Comparison of ENCODE assay signal across 11 cellular contexts in genomic region chr20:49595811-49596545, GRCh38. TPM values are rescaled to one million over a fixed set of nuclear protein-coding genes. Genes with fewer than 3 reads are reported as not detected.
A peak's percentile ranks its signal among the peaks of the same experiment; 100 is the strongest.
DNase-seq lines count a peak whose midpoint lies in the region; ATAC-seq and TF ChIP-seq lines count a peak whose summit lies in the region.
"Had no signal": no experiment of that assay in that cellular context is flagged by ENCODE, and none has a peak within 500 bp of the region (broad histone marks: within the 10 kb centered on the region; RNA-seq: fewer than 3 reads in every experiment).

No MANE protein-coding gene starts in this region.

- CTCF ChIA-PET in CD8-positive, alpha-beta memory T cell (lab: Charles Lee) = interaction anchor here (1.1 to 1.5 kb wide), 5 partner anchors 13 to 293 kb away, joined by 3 to 4 read pairs (median 3); no protein-coding TSS in a partner anchor

- H3K27ac ChIP-seq in CD8-positive, alpha-beta memory T cell (ENCODE audit: low read depth, low read length) = no peak overlapping the region

- H3K4me3 Mint-ChIP-seq in CD8-positive, alpha-beta memory T cell = peak overlapping the region in 6 of 7 donors; percentile 24 to 86 (median 62)
- H3K4me3 Mint-ChIP-seq in T-helper 2 cell treated with Interferon-gamma antibody and Interleukin-4, amounts not matched to agents 5 μg/mL and 100 μg/mL, for 36 hours = peak overlapping the region; percentile 85
- H3K4me3 Mint-ChIP-seq in glutamatergic neuron (ENCODE audit: unreplicated experiment) = no peak overlapping the region

- DNase-seq in CD8-positive, alpha-beta memory T cell = peak in 2 of 5 donors; percentile 12 to 54
- peak; percentile 92 for DNase-seq in T-helper 2 cell treated with Interferon-gamma antibody and Interleukin-4, amounts not matched to agents 5 μg/mL and 100 μg/mL, for 36 hours (ENCODE audit: low spot score)
- peak; percentile 78 for DNase-seq in choroid plexus epithelial cell (ENCODE audit: low read depth)
- DNase-seq in stimulated activated CD4-positive, alpha-beta T cell treated with anti-CD3 and anti-CD28 coated beads, Interleukin-15, amount 100 ng/mL, for 24 hours = peak; percentile 90
- DNase-seq in NCI-H1694 treated with DMSO at 0.1 percent for 48 hours (lab: John Stamatoyannopoulos, UW) = no peak
- DNase-seq in AG08396 (ENCODE audit: low spot score) = no peak
- DNase-seq in glutamatergic neuron = no peak
- DNase-seq: caudate nucleus, small intestine had no signal

- no peak for TF ChIP-seq CTCF in choroid plexus epithelial cell (conservative IDR thresholded peaks at IDR 0.05; ENCODE audit: low read depth, low read length)
- no peak for TF ChIP-seq CTCF in glutamatergic neuron (IDR thresholded peaks at IDR 0.05; ENCODE audit: partially characterized antibody, unreplicated experiment)

- peak overlapping the region; percentile 39 to 84 (median 58) for H3K27ac Mint-ChIP-seq in CD8-positive, alpha-beta memory T cell
- peak overlapping the region; percentile 97 for H3K27ac Mint-ChIP-seq in T-helper 2 cell treated with Interferon-gamma antibody and Interleukin-4, amounts not matched to agents 5 μg/mL and 100 μg/mL, for 36 hours
- no peak overlapping the region for H3K27ac Mint-ChIP-seq in glutamatergic neuron (ENCODE audit: unreplicated experiment)

- H3K27me3 Mint-ChIP-seq in CD8-positive, alpha-beta memory T cell = no peaks in the 10 kb centered on the region
- H3K27me3 Mint-ChIP-seq in T-helper 2 cell treated with Interferon-gamma antibody and Interleukin-4, amounts not matched to agents 5 μg/mL and 100 μg/mL, for 36 hours (ENCODE audit: low read depth) = no peaks in the 10 kb centered on the region
- H3K27me3 Mint-ChIP-seq in glutamatergic neuron (ENCODE audit: unreplicated experiment) = peaks cover 3% of the 10 kb centered on the region

- H3K36me3 ChIP-seq in CD8-positive, alpha-beta memory T cell (ENCODE audit: insufficient read depth, low read length) = no peaks in the 10 kb centered on the region

- H3K9me3 Mint-ChIP-seq in CD8-positive, alpha-beta memory T cell = peaks cover 0 to 1% (median 0%) of the 10 kb centered on the region in 5 donors
- H3K9me3 Mint-ChIP-seq in T-helper 2 cell treated with Interferon-gamma antibody and Interleukin-4, amounts not matched to agents 5 μg/mL and 100 μg/mL, for 36 hours = peaks cover 12% of the 10 kb centered on the region
- H3K9me3 Mint-ChIP-seq in glutamatergic neuron (ENCODE audit: unreplicated experiment) = no peaks in the 10 kb centered on the region

- ATAC-seq in HG03571 (IDR thresholded peaks at IDR 0.05; ENCODE audit: unreplicated experiment) = no peak
- ATAC-seq: K562 had no signal

- H3K9me3 ChIP-seq in CD8-positive, alpha-beta memory T cell (ENCODE audit: low read length) = no peaks in the 10 kb centered on the region

- peaks cover 33% of the 10 kb centered on the region for H3K4me1 ChIP-seq in CD8-positive, alpha-beta memory T cell (ENCODE audit: insufficient read depth, low read length)

- H3K4me1 Mint-ChIP-seq in CD8-positive, alpha-beta memory T cell = peaks cover 54 to 61% (median 55%) of the 10 kb centered on the region in 3 donors
- H3K4me1 Mint-ChIP-seq in T-helper 2 cell treated with Interferon-gamma antibody and Interleukin-4, amounts not matched to agents 5 μg/mL and 100 μg/mL, for 36 hours (ENCODE audit: low read depth) = peaks cover 70% of the 10 kb centered on the region
- no peaks in the 10 kb centered on the region for H3K4me1 Mint-ChIP-seq in glutamatergic neuron (ENCODE audit: low read depth, unreplicated experiment)

- POLR2A ChIA-PET in CD8-positive, alpha-beta memory T cell (lab: Charles Lee) = no interaction called here

- H3K36me3 Mint-ChIP-seq in CD8-positive, alpha-beta memory T cell = no peaks in the 10 kb centered on the region
- H3K36me3 Mint-ChIP-seq in T-helper 2 cell treated with Interferon-gamma antibody and Interleukin-4, amounts not matched to agents 5 μg/mL and 100 μg/mL, for 36 hours (ENCODE audit: low read depth) = peaks cover 64% of the 10 kb centered on the region
- no peaks in the 10 kb centered on the region for H3K36me3 Mint-ChIP-seq in glutamatergic neuron (ENCODE audit: unreplicated experiment)

- no peaks in the 10 kb centered on the region for H3K27me3 ChIP-seq in CD8-positive, alpha-beta memory T cell (ENCODE audit: insufficient read depth, low read length, poor library complexity, severe bottlenecking)

- no peak overlapping the region for H3K4me3 ChIP-seq in CD8-positive, alpha-beta memory T cell (ENCODE audit: low read length)
- no peak overlapping the region for H3K4me3 ChIP-seq in choroid plexus epithelial cell (ENCODE audit: low read depth, low read length)
- H3K4me3 ChIP-seq: K562 had no signal

RNA-seq across cellular contexts. Expression of gene PTGIS, which starts 28.0 kb away (rescaled TPM):
- total RNA-seq in CD8-positive, alpha-beta memory T cell = 1 to 10 TPM; 7.6 to 7.8 TPM
- polyA plus RNA-seq in CD8-positive, alpha-beta memory T cell = 0.15 TPM
- 0.12 TPM for total RNA-seq in glutamatergic neuron (ENCODE audit: unreplicated experiment)
- total RNA-seq: K562 had no signal
- polyA plus RNA-seq: K562 had no signal

Comparison
In these comparisons a context has a peak if more than half of its experiments do, and no peak if none do; other contexts are left out.
1. DNase-seq: peak in T-helper 2 cell treated with Interferon-gamma antibody and Interleukin-4, amounts not matched to agents 5 μg/mL and 100 μg/mL, for 36 hours (single experiment), choroid plexus epithelial cell (single experiment) and stimulated activated CD4-positive, alpha-beta T cell treated with anti-CD3 and anti-CD28 coated beads, Interleukin-15, amount 100 ng/mL, for 24 hours (single experiment); none in NCI-H1694 treated with DMSO at 0.1 percent for 48 hours (single experiment), AG08396 (single experiment) and glutamatergic neuron (single experiment).